Comparison of ENCODE assay signal across 8 cellular contexts in genomic region chr11:68314203-68314885, GRCh38. TPM values are rescaled to one million over a fixed set of nuclear protein-coding genes. Genes with fewer than 3 reads are reported as not detected.
DNase-seq lines count a peak whose midpoint lies in the region; ATAC-seq and TF ChIP-seq lines count a peak whose summit lies in the region.

No MANE protein-coding gene starts in this region.

- H3K36me3 ChIP-seq in CD4-positive, CD25-positive, alpha-beta regulatory T cell (ENCODE audit: control insufficient read depth, insufficient read depth, low read length), result no peaks in the 10 kb centered on the region
- no peaks in the 10 kb centered on the region for H3K36me3 ChIP-seq in Loucy (ENCODE audit: insufficient read depth, low read length)
- H3K36me3 ChIP-seq in duodenal mucosa (ENCODE audit: control insufficient read depth in 1 of 2, insufficient read depth in 2 of 2, low read length in 2 of 2), result no peaks in the 10 kb centered on the region

- peaks cover 9% of the 10 kb centered on the region for H3K27me3 ChIP-seq in CD4-positive, CD25-positive, alpha-beta regulatory T cell (ENCODE audit: control insufficient read depth, insufficient read depth, low read length)
- H3K27me3 ChIP-seq in Loucy (ENCODE audit: insufficient read depth, low read length, poor library complexity, severe bottlenecking), result no peaks in the 10 kb centered on the region
- no peaks in the 10 kb centered on the region for H3K27me3 ChIP-seq in duodenal mucosa (ENCODE audit: control insufficient read depth in 1 of 2, insufficient read depth in 2 of 2, low read length in 2 of 2)

- H3K9me2 ChIP-seq in Loucy (replicated peaks; ENCODE audit: low read depth, low read length), result no peaks in the 10 kb centered on the region

- TF ChIP-seq CTCF in Loucy (conservative IDR thresholded peaks at IDR 0.05; ENCODE audit: low read length), result no peak
- no peak for TF ChIP-seq CTCF in natural killer cell (IDR thresholded peaks at IDR 0.05)

- H3K4me1 Mint-ChIP-seq in CD4-positive, CD25-positive, alpha-beta regulatory T cell, result peaks cover 0 to 25% (median 15%) of the 10 kb centered on the region in 4 donors
- H3K4me1 Mint-ChIP-seq in natural killer cell, result peaks cover 14 to 20% of the 10 kb centered on the region in 2 donors

- no peak overlapping the region for H3K27ac Mint-ChIP-seq in CD4-positive, CD25-positive, alpha-beta regulatory T cell
- no peak overlapping the region for H3K27ac Mint-ChIP-seq in natural killer cell

- H3K4me3 ChIP-seq in CD4-positive, CD25-positive, alpha-beta regulatory T cell (ENCODE audit: low read depth, low read length), result no peak overlapping the region
- peak overlapping the region; percentile 81 for H3K4me3 ChIP-seq in Loucy (ENCODE audit: low read length, poor library complexity, severe bottlenecking)
- peak overlapping the region; percentile 85 for H3K4me3 ChIP-seq in duodenal mucosa (ENCODE audit: low read depth in 1 of 2, low read length in 2 of 2)

- peaks cover 10% of the 10 kb centered on the region for H3K4me1 ChIP-seq in CD4-positive, CD25-positive, alpha-beta regulatory T cell (ENCODE audit: control insufficient read depth, insufficient read depth, low read length, poor library complexity, severe bottlenecking)
- peaks cover 36% of the 10 kb centered on the region for H3K4me1 ChIP-seq in Loucy (ENCODE audit: insufficient read depth, low read length, poor library complexity, severe bottlenecking)
- peaks cover 15 to 40% of the 10 kb centered on the region in 2 donors for H3K4me1 ChIP-seq in duodenal mucosa (ENCODE audit: control insufficient read depth in 1 of 2, insufficient read depth in 2 of 2, low read length in 2 of 2)

- no peaks in the 10 kb centered on the region for H3K9me3 ChIP-seq in CD4-positive, CD25-positive, alpha-beta regulatory T cell (ENCODE audit: control insufficient read depth in 2 of 2, low read length in 2 of 2)
- H3K9me3 ChIP-seq in Loucy (ENCODE audit: insufficient read depth, low read depth, low read length) (no peaks in the 10 kb centered on the region), duodenal mucosa (ENCODE audit: control insufficient read depth in 1 of 2, low read length in 2 of 2) (no peaks in the 10 kb centered on the region)

- H3K4me2 ChIP-seq in Loucy (ENCODE audit: low read depth, low read length, poor library complexity, severe bottlenecking), result peak overlapping the region; percentile 87

- peak overlapping the region in 3 of 4 donors; percentile 6 to 91 (median 86) for H3K4me3 Mint-ChIP-seq in CD4-positive, CD25-positive, alpha-beta regulatory T cell
- peak overlapping the region; percentile 31 for H3K4me3 Mint-ChIP-seq in natural killer cell

- 0 out of 2 replicates have a peak overlapping the region, but pooled peaks have one; percentile 29 for H2AFZ ChIP-seq in Loucy (ENCODE audit: low read length)

- no peak for ATAC-seq in CD4-positive, CD25-positive, alpha-beta regulatory T cell (ENCODE audit: low read depth in 2 of 2)
- ATAC-seq in natural killer cell (no peak), GM19463 (IDR thresholded peaks at IDR 0.05; ENCODE audit: unreplicated experiment) (no peak), GM21528 (IDR thresholded peaks at IDR 0.05; ENCODE audit: low FRiP score, unreplicated experiment) (no peak), HG02840 (IDR thresholded peaks at IDR 0.05; ENCODE audit: low FRiP score, unreplicated experiment) (no peak)

- peaks cover 11% of the 10 kb centered on the region for H3F3A ChIP-seq in Loucy (ENCODE audit: low read depth)

- no peaks in the 10 kb centered on the region for H3K36me3 Mint-ChIP-seq in CD4-positive, CD25-positive, alpha-beta regulatory T cell
- no peaks in the 10 kb centered on the region for H3K36me3 Mint-ChIP-seq in natural killer cell

- intact Hi-C loops in natural killer cell (cut with micrococcal nuclease), result no loop called here

- H4K20me1 ChIP-seq in Loucy (ENCODE audit: insufficient read depth, low read length, poor library complexity, severe bottlenecking), result peaks cover 21% of the 10 kb centered on the region

- H3K9ac ChIP-seq in Loucy (ENCODE audit: low read depth, low read length, poor library complexity, severe bottlenecking), result peak overlapping the region; percentile 81
- H3K9ac ChIP-seq in duodenal mucosa (ENCODE audit: low read depth in 1 of 2, low read length in 2 of 2), result peak overlapping the region; percentile 81 to 84

- H3K27ac ChIP-seq in CD4-positive, CD25-positive, alpha-beta regulatory T cell (ENCODE audit: insufficient read depth, low read length, poor library complexity, severe bottlenecking), result no peak overlapping the region
- H3K27ac ChIP-seq in duodenal mucosa (ENCODE audit: low read depth, low read length), result peak overlapping the region; percentile 70

- DNase-seq in CD4-positive, CD25-positive, alpha-beta regulatory T cell, result no peak
- no peak for DNase-seq in natural killer cell
- DNase-seq in midbrain (lab: John Stamatoyannopoulos, UW), result no peak

- peaks cover 40% of the 10 kb centered on the region for H3K27me3 Mint-ChIP-seq in CD4-positive, CD25-positive, alpha-beta regulatory T cell
- peaks cover 38 to 45% of the 10 kb centered on the region in 2 donors for H3K27me3 Mint-ChIP-seq in natural killer cell (ENCODE audit: low read depth in 2 of 2)

- peaks cover 62% of the 10 kb centered on the region for H3K79me2 ChIP-seq in Loucy (ENCODE audit: insufficient read depth, low read length)

- no peaks in the 10 kb centered on the region for H3K9me3 Mint-ChIP-seq in CD4-positive, CD25-positive, alpha-beta regulatory T cell
- no peaks in the 10 kb centered on the region for H3K9me3 Mint-ChIP-seq in natural killer cell

RNA-seq across cellular contexts. Expression of gene LRP5, which starts 2.0 kb away (rescaled TPM):
- total RNA-seq in CD4-positive, CD25-positive, alpha-beta regulatory T cell, result 1.3 TPM
- polyA plus RNA-seq in CD4-positive, CD25-positive, alpha-beta regulatory T cell, result 1 to 10 TPM in 1 of 4 donors, under 1 TPM in 2, not detected in 1; 0.22 to 1.2 (median 0.40) TPM
- total RNA-seq in natural killer cell, result 1 to 10 TPM in 1 of 3 donors, under 1 TPM in 2; 0.36 to 1.3 (median 0.89) TPM

RNA-seq across cellular contexts. Expression of gene C11orf24, which starts 42.6 kb away (rescaled TPM):
- 9.4 TPM for total RNA-seq in CD4-positive, CD25-positive, alpha-beta regulatory T cell
- 10 to 100 TPM in 1 of 4 donors, 1 to 10 TPM in 3; 6.6 to 11.0 (median 8.7) TPM for polyA plus RNA-seq in CD4-positive, CD25-positive, alpha-beta regulatory T cell
- total RNA-seq in natural killer cell, result 10 to 100 TPM; 15.6 to 26.1 (median 17.7) TPM
